In genomic region chr5:157959355-157959754, GRCh38 we compare ENCODE assay signal across 22 cellular contexts.
DNase-seq lines count a peak whose midpoint lies in the region; ATAC-seq and TF ChIP-seq lines count a peak whose summit lies in the region.
"Had no signal": no experiment of that assay in that cellular context is flagged by ENCODE, and none has a peak within 500 bp of the region (broad histone marks: within the 10 kb centered on the region; RNA-seq: fewer than 3 reads in every experiment).

No MANE protein-coding gene starts in this region.

- ATAC-seq in naive thymus-derived CD4-positive, alpha-beta T cell = no peak
- no peak for ATAC-seq in heart right ventricle
- ATAC-seq: A549, K562, Right ventricle myocardium inferior had no signal

- no peak overlapping the region for H3K27ac Mint-ChIP-seq in naive thymus-derived CD4-positive, alpha-beta T cell
- H3K27ac Mint-ChIP-seq: CD8-positive, alpha-beta memory T cell had no signal

- H3K4me3 ChIP-seq in A673 (ENCODE audit: low read depth, low read length, poor library complexity, severe bottlenecking) = no peak overlapping the region
- H3K4me3 ChIP-seq in HEK293 (ENCODE audit: low read depth, low read length) = no peak overlapping the region
- no peak overlapping the region for H3K4me3 ChIP-seq in fibroblast of villous mesenchyme (ENCODE audit: low read depth, low read length)
- H3K4me3 ChIP-seq in naive thymus-derived CD4-positive, alpha-beta T cell (ENCODE audit: low read length) = no peak overlapping the region
- H3K4me3 ChIP-seq in heart right ventricle = no peak overlapping the region
- H3K4me3 ChIP-seq: A549, K562, SJCRH30 had no signal

- H3K36me3 Mint-ChIP-seq in naive thymus-derived CD4-positive, alpha-beta T cell = no peaks in the 10 kb centered on the region

- CTCF ChIA-PET in A673 (lab: Charles Lee) = interaction anchor here (0.5 kb wide), 1 partner anchor 8 kb away, joined by 3 read pairs; no protein-coding TSS in a partner anchor
- CTCF ChIA-PET in HEK293 (lab: Yijun Ruan, JAX) = interaction anchor here (0.6 to 4.0 kb wide), 3 partner anchors 10 to 108 kb away, joined by 3 to 27 read pairs (median 3); no protein-coding TSS in a partner anchor
- CTCF ChIA-PET in naive thymus-derived CD4-positive, alpha-beta T cell (lab: Charles Lee) = interaction anchor here (0.6 to 0.7 kb wide), 4 partner anchors 8 to 131 kb away, joined by 3 to 4 read pairs (median 4); no protein-coding TSS in a partner anchor

- H3K27ac ChIP-seq in A673 (ENCODE audit: low read depth, low read length, poor library complexity, severe bottlenecking) = no peak overlapping the region
- H3K27ac ChIP-seq in HEK293 (ENCODE audit: extremely low read depth, low read depth, low read length) = no peak overlapping the region
- no peak overlapping the region for H3K27ac ChIP-seq in naive thymus-derived CD4-positive, alpha-beta T cell (ENCODE audit: low read depth, low read length)
- no peak overlapping the region for H3K27ac ChIP-seq in heart right ventricle
- H3K27ac ChIP-seq: A549, C4-2B, SJCRH30 had no signal

- intact Hi-C loops in A673 (cut with micrococcal nuclease; ENCODE audit: unreplicated experiment) = no loop called here
- intact Hi-C loops in naive thymus-derived CD4-positive, alpha-beta T cell (cut with micrococcal nuclease) = no loop called here
- intact Hi-C loops in heart right ventricle (cut with DNase I) = no loop called here

- H3K27me3 Mint-ChIP-seq in naive thymus-derived CD4-positive, alpha-beta T cell = peaks cover 0 to 29% (median 7%) of the 10 kb centered on the region in 5 donors

- H3K36me3 ChIP-seq in A673 (ENCODE audit: insufficient read depth, low read length, poor library complexity, severe bottlenecking) (no peaks in the 10 kb centered on the region), HEK293 (ENCODE audit: control insufficient read depth in 2 of 2, insufficient read depth in 1 of 2, low read length in 2 of 2) (no peaks in the 10 kb centered on the region), heart right ventricle (no peaks in the 10 kb centered on the region)
- no peaks in the 10 kb centered on the region for H3K36me3 ChIP-seq in naive thymus-derived CD4-positive, alpha-beta T cell (ENCODE audit: control insufficient read depth in 2 of 3, insufficient read depth in 3 of 3, low read length in 3 of 3)
- H3K36me3 ChIP-seq: SJCRH30 had no signal

- peaks cover 15% of the 10 kb centered on the region for H3K4me1 ChIP-seq in A673 (ENCODE audit: insufficient read depth, low read length, poor library complexity, severe bottlenecking)
- peaks cover 10% of the 10 kb centered on the region for H3K4me1 ChIP-seq in HEK293 (ENCODE audit: control insufficient read depth, insufficient read depth, low read length)
- H3K4me1 ChIP-seq in naive thymus-derived CD4-positive, alpha-beta T cell (ENCODE audit: control insufficient read depth in 2 of 2, insufficient read depth in 2 of 2, low read length in 2 of 2) = no peaks in the 10 kb centered on the region
- H3K4me1 ChIP-seq in heart right ventricle = no peaks in the 10 kb centered on the region
- H3K4me1 ChIP-seq: A549, SJCRH30 had no signal

- TF ChIP-seq CTCF in A673 (conservative IDR thresholded peaks at IDR 0.05; ENCODE audit: low read depth, low read length) (no peak), HEK293 (tag by site-specific recombination; IDR thresholded peaks at IDR 0.05) (no peak), fibroblast of villous mesenchyme (IDR thresholded peaks at IDR 0.05; ENCODE audit: insufficient read depth, low read depth, low read length) (no peak), heart right ventricle (IDR thresholded peaks at IDR 0.05) (no peak)

- peaks cover 0 to 2% (median 0%) of the 10 kb centered on the region in 11 donors for H3K9me3 Mint-ChIP-seq in naive thymus-derived CD4-positive, alpha-beta T cell
- H3K9me3 Mint-ChIP-seq: CD8-positive, alpha-beta memory T cell had no signal

- H3K4me3 Mint-ChIP-seq in naive thymus-derived CD4-positive, alpha-beta T cell = no peak overlapping the region
- H3K4me3 Mint-ChIP-seq: CD8-positive, alpha-beta memory T cell had no signal

- DNase-seq in A673 (ENCODE audit: low spot score) = peak; percentile 40
- DNase-seq in NCI-H69 (lab: John Stamatoyannopoulos, UW) = peak; percentile 75
- DNase-seq in fibroblast of villous mesenchyme (ENCODE audit: low read depth) = peak; percentile 11
- DNase-seq in effector CD8-positive, alpha-beta T cell (lab: John Stamatoyannopoulos, UW) = no peak
- DNase-seq in naive thymus-derived CD4-positive, alpha-beta T cell = no peak
- DNase-seq in heart right ventricle = no peak
- DNase-seq: CD8-positive, alpha-beta memory T cell; DMS 273 treated with DMSO at 0.1 percent for 48 hours; DMS79 treated with DMSO at 0.1 percent for 48 hours; GF-D8; HCEC 1CT; Kasumi-1; MV-4-11; NCI-H1694 treated with DMSO at 0.1 percent for 48 hours; NCI-H446 treated with DMSO at 0.1 percent for 48 hours; NCI-H526; SJCRH30 had no signal

- H3K27me3 ChIP-seq in A673 (replicated peaks; ENCODE audit: insufficient read depth, low read depth, low read length, poor library complexity) (no peaks in the 10 kb centered on the region), heart right ventricle (peaks cover 0 to 4% (median 0%) of the 10 kb centered on the region in 7 donors)
- H3K27me3 ChIP-seq in naive thymus-derived CD4-positive, alpha-beta T cell (ENCODE audit: control insufficient read depth in 2 of 2, insufficient read depth in 2 of 2, low read length in 2 of 2) = no peaks in the 10 kb centered on the region
- H3K27me3 ChIP-seq: SJCRH30 had no signal

- POLR2A ChIA-PET in A673 (lab: Charles Lee; ENCODE audit: low non-redundant PET) (no interaction called here), HEK293 (lab: Yijun Ruan, JAX) (no interaction called here)
- POLR2A ChIA-PET in naive thymus-derived CD4-positive, alpha-beta T cell (lab: Charles Lee) = no interaction called here

- no peaks in the 10 kb centered on the region for H3K9me3 ChIP-seq in A673 (ENCODE audit: low read depth, low read length, poor library complexity, severe bottlenecking)
- no peaks in the 10 kb centered on the region for H3K9me3 ChIP-seq in HEK293 (ENCODE audit: control insufficient read depth, insufficient read depth, low read depth, low read length)
- no peaks in the 10 kb centered on the region for H3K9me3 ChIP-seq in naive thymus-derived CD4-positive, alpha-beta T cell (ENCODE audit: control insufficient read depth in 2 of 3, low read length in 3 of 3)
- H3K9me3 ChIP-seq in heart right ventricle = peaks cover 0 to 9% (median 0%) of the 10 kb centered on the region in 11 donors
- H3K9me3 ChIP-seq: A549 had no signal

- no TSS peak for BruUV-seq in A673 (replicated peaks; lab: Mats Ljungman, UMichigan)

- peaks cover 0 to 3% (median 0%) of the 10 kb centered on the region in 7 donors for H3K4me1 Mint-ChIP-seq in naive thymus-derived CD4-positive, alpha-beta T cell
- H3K4me1 Mint-ChIP-seq: CD8-positive, alpha-beta memory T cell had no signal

TF ChIP-seq in HEK293, 187 proteins besides CTCF, POLR2A, EP300 and RAD21:
- TF ChIP-seq, protein P1, sequence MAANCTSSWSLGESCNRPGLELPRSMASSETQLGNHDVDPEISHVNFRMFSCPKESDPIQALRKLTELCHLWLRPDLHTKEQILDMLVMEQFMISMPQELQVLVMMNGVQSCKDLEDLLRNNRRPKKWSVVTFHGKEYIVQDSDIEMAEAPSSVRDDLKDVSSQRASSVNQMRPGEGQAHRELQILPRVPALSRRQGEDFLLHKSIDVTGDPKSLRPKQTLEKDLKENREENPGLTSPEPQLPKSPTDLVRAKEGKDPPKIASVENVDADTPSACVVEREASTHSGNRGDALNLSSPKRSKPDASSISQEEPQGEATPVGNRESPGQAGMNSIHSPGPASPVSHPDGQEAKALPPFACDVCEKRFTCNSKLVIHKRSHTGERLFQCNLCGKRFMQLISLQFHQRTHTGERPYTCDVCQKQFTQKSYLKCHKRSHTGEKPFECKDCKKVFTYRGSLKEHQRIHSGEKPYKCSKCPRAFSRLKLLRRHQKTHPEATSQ (tag by site-specific recombination; IDR thresholded peaks at IDR 0.05) = no peak
- TF ChIP-seq ZNF391 (tag by site-specific recombination; IDR thresholded peaks at IDR 0.05; ENCODE audit: borderline replicate concordance, low read depth) (no peak), ZNF629 (tag by site-specific recombination; IDR thresholded peaks at IDR 0.05) (no peak), ZNF350 (tag by site-specific recombination; IDR thresholded peaks at IDR 0.05) (no peak), SETDB1 (IDR thresholded peaks at IDR 0.05; ENCODE audit: insufficient read length, low read length) (peak; percentile 25)
- TF ChIP-seq, protein P2, sequence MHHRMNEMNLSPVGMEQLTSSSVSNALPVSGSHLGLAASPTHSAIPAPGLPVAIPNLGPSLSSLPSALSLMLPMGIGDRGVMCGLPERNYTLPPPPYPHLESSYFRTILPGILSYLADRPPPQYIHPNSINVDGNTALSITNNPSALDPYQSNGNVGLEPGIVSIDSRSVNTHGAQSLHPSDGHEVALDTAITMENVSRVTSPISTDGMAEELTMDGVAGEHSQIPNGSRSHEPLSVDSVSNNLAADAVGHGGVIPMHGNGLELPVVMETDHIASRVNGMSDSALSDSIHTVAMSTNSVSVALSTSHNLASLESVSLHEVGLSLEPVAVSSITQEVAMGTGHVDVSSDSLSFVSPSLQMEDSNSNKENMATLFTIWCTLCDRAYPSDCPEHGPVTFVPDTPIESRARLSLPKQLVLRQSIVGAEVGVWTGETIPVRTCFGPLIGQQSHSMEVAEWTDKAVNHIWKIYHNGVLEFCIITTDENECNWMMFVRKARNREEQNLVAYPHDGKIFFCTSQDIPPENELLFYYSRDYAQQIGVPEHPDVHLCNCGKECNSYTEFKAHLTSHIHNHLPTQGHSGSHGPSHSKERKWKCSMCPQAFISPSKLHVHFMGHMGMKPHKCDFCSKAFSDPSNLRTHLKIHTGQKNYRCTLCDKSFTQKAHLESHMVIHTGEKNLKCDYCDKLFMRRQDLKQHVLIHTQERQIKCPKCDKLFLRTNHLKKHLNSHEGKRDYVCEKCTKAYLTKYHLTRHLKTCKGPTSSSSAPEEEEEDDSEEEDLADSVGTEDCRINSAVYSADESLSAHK (tag by site-specific recombination; IDR thresholded peaks at IDR 0.05) = peak; percentile 42; the same call in 1 of the 2 replicates

Comparison
In these comparisons a context has a peak if more than half of its experiments do, and no peak if none do; other contexts are left out.
1. DNase-seq: peak in A673 (single experiment), NCI-H69 (single experiment) and fibroblast of villous mesenchyme (single experiment); none in effector CD8-positive, alpha-beta T cell (single experiment), naive thymus-derived CD4-positive, alpha-beta T cell (0 of 9) and heart right ventricle (0 of 2).